In the genomic region with DNA sequence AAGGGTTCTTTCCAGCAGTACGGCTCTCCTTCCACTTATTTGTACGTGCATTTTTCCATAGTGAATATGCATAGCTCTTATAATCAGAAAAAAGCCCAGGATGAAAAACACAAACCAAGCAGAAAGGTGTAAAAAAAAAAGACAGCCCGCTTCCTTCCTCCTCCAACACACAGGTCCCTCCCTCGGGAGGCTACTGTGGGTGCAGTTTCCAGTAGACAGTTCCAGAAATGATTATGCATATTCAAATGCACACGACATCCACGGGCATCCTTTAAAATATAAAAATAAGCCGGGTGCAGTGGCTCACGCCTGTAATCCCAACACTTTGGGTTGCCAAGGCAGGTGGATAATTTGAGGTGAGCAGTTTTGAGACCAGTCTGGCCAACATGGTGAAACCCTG, we compare ENCODE assay signal across 17 cellular contexts. TPM values are rescaled to one million over a fixed set of nuclear protein-coding genes. Genes with fewer than 3 reads are reported as not detected.
DNase-seq lines count a peak whose midpoint lies in the region; ATAC-seq, FAIRE-seq and TF ChIP-seq lines count a peak whose summit lies in the region.
"Had no signal": no experiment of that assay in that cellular context is flagged by ENCODE, and none has a peak within 500 bp of the region (broad histone marks: within the 10 kb centered on the region; RNA-seq: fewer than 3 reads in every experiment).

No MANE protein-coding gene starts in this region.

- H3K4me1 ChIP-seq in CD4-positive, alpha-beta memory T cell (ENCODE audit: insufficient read depth, low read length) = peaks cover 7% of the 10 kb centered on the region
- H3K4me1 ChIP-seq in OCI-LY7 (ENCODE audit: insufficient read depth, low read length, poor library complexity, severe bottlenecking) (peaks cover 5% of the 10 kb centered on the region), small intestine (ENCODE audit: control insufficient read depth in 2 of 2, insufficient read depth in 1 of 2, low read depth in 1 of 2, low read length in 1 of 2) (no peaks in the 10 kb centered on the region)
- H3K4me1 ChIP-seq: pancreas had no signal

- H3K27me3 ChIP-seq in CD4-positive, alpha-beta memory T cell (ENCODE audit: insufficient read depth, low read length) = no peaks in the 10 kb centered on the region
- H3K27me3 ChIP-seq in small intestine (ENCODE audit: control insufficient read depth in 2 of 2, insufficient read depth in 2 of 2, low read length in 2 of 2) = no peaks in the 10 kb centered on the region
- H3K27me3 ChIP-seq: pancreas, tibial artery had no signal

- H3K36me3 Mint-ChIP-seq in CD4-positive, alpha-beta memory T cell = peaks cover 23 to 35% of the 10 kb centered on the region in 2 donors
- H3K36me3 Mint-ChIP-seq: WTC11 had no signal

- DNase-seq in CD4-positive, alpha-beta memory T cell = no peak
- DNase-seq in GM18507 (ENCODE audit: extremely low spot score, insufficient read length, low read depth) (peak; percentile 26), OCI-LY7 (ENCODE audit: low spot score) (no peak), omental fat pad (ENCODE audit: low spot score) (no peak), posterior vena cava (ENCODE audit: low spot score) (no peak), small intestine (no peak)
- DNase-seq: activated T-cell treated with anti-CD3 and anti-CD28 coated beads, Interleukin-2, amount 50 U/mL, for 1 hour; NCI-H1092 treated with DMSO at 0.1 percent for 48 hours; NCI-H748 treated with DMSO at 0.1 percent for 48 hours; pancreas; stimulated activated CD4-positive, alpha-beta T cell treated with anti-CD3 and anti-CD28 coated beads, Interleukin-4, amount 100 ng/mL, for 4 hours; tibial artery had no signal

- H2AFZ ChIP-seq in OCI-LY7 (ENCODE audit: low read length) = no peak overlapping the region

- peak overlapping the region in 4 of 8 donors; percentile 16 to 40 (median 30) for H3K4me3 Mint-ChIP-seq in CD4-positive, alpha-beta memory T cell
- H3K4me3 Mint-ChIP-seq: WTC11 had no signal

- H3K9me3 ChIP-seq in CD4-positive, alpha-beta memory T cell (ENCODE audit: control insufficient read depth in 1 of 2, low read length in 2 of 2) = no peaks in the 10 kb centered on the region
- no peaks in the 10 kb centered on the region for H3K9me3 ChIP-seq in OCI-LY7 (ENCODE audit: low read length)
- H3K9me3 ChIP-seq in small intestine (ENCODE audit: control insufficient read depth, low read depth) = no peaks in the 10 kb centered on the region
- H3K9me3 ChIP-seq: pancreas, tibial artery had no signal

- no TSS peak for BruUV-seq in OCI-LY7 (replicated peaks; lab: Mats Ljungman, UMichigan)

- H3K36me3 ChIP-seq in CD4-positive, alpha-beta memory T cell (ENCODE audit: insufficient read depth, low read length) = peaks cover 31% of the 10 kb centered on the region
- H3K36me3 ChIP-seq in OCI-LY7 (ENCODE audit: insufficient read depth, low read length) (peaks cover 28% of the 10 kb centered on the region), small intestine (ENCODE audit: control insufficient read depth in 2 of 2, insufficient read depth in 2 of 2, low read length in 2 of 2) (peaks cover 15 to 19% of the 10 kb centered on the region in 2 donors)

- ATAC-seq in omental fat pad (ENCODE audit: low FRiP score) (no peak), HG02623 (IDR thresholded peaks at IDR 0.05; ENCODE audit: unreplicated experiment) (no peak)
- ATAC-seq: pancreas, WTC11 had no signal

- H3K4me1 Mint-ChIP-seq in CD4-positive, alpha-beta memory T cell = peaks cover 11 to 26% (median 20%) of the 10 kb centered on the region in 4 donors
- H3K4me1 Mint-ChIP-seq: WTC11 had no signal

- TF ChIP-seq CTCF in OCI-LY7 (conservative IDR thresholded peaks at IDR 0.05; ENCODE audit: low read length) (no peak), omental fat pad (IDR thresholded peaks at IDR 0.05) (no peak)

- H3K4me2 ChIP-seq in OCI-LY7 (ENCODE audit: low read length) = peak overlapping the region; percentile 17; the same call in 1 of the 2 replicates

- POLR2A ChIA-PET in CD4-positive, alpha-beta memory T cell (lab: Charles Lee; ENCODE audit: partially characterized antibody) = interaction anchor here (0.6 kb wide), 1 partner anchor 163 kb away, joined by 3 read pairs; no protein-coding TSS in a partner anchor
- POLR2A ChIA-PET in OCI-LY7 (lab: Charles Lee) = interaction anchor here (0.7 kb wide), 1 partner anchor 67 kb away, joined by 4 read pairs; no protein-coding TSS in a partner anchor

- 64 to 71% (median 69%) methylated on average over 8 of the region's 8 CpGs for WGBS in small intestine, 3 donors

- no peak overlapping the region for H3K4me3 ChIP-seq in CD4-positive, alpha-beta memory T cell (ENCODE audit: low read length in 2 of 2)
- H3K4me3 ChIP-seq in OCI-LY7 (ENCODE audit: low read depth, low read length, poor library complexity, severe bottlenecking) (no peak overlapping the region), small intestine (ENCODE audit: low read depth in 1 of 2, low read length in 2 of 2) (no peak overlapping the region)
- H3K4me3 ChIP-seq: pancreas, tibial artery had no signal

- H4K20me1 ChIP-seq in OCI-LY7 (ENCODE audit: insufficient read depth, low read length) = no peaks in the 10 kb centered on the region

- no peaks in the 10 kb centered on the region for H3K27me3 Mint-ChIP-seq in CD4-positive, alpha-beta memory T cell

- FAIRE-seq in GM18507 (lab: Jason Lieb, UNC) (peak; percentile 78), small intestine (lab: Jason Lieb, UNC) (no peak)
- FAIRE-seq: colon, frontal cortex, pancreas had no signal

- no peaks in the 10 kb centered on the region for H3K9me2 ChIP-seq in OCI-LY7 (ENCODE audit: insufficient read depth, low read length)

- H3K27ac Mint-ChIP-seq in CD4-positive, alpha-beta memory T cell = peak overlapping the region in 5 of 7 donors; percentile 9 to 44 (median 12)
- H3K27ac Mint-ChIP-seq: WTC11 had no signal

- H3K27ac ChIP-seq in CD4-positive, alpha-beta memory T cell (ENCODE audit: low read depth, low read length) = no peak overlapping the region
- H3K27ac ChIP-seq in OCI-LY7 (ENCODE audit: low read depth, low read length, poor library complexity, severe bottlenecking) (no peak overlapping the region), cingulate gyrus (ENCODE audit: low read depth, low read length) (peak overlapping the region; percentile 39), small intestine (ENCODE audit: low read depth in 1 of 2, low read length in 1 of 2) (no peak overlapping the region)
- H3K27ac ChIP-seq: pancreas had no signal

- H3K9me3 Mint-ChIP-seq in CD4-positive, alpha-beta memory T cell = no peaks in the 10 kb centered on the region
- H3K9me3 Mint-ChIP-seq: WTC11 had no signal

- CTCF ChIA-PET in CD4-positive, alpha-beta memory T cell (lab: Charles Lee; ENCODE audit: partially characterized antibody) = interaction anchor here (1.3 to 5.5 kb wide), 6 partner anchors 9 to 119 kb away, joined by 4 to 41 read pairs (median 10); no protein-coding TSS in a partner anchor
- CTCF ChIA-PET in OCI-LY7 (lab: Charles Lee; ENCODE audit: unreplicated experiment) = no interaction called here

- intact Hi-C loops in CD4-positive, alpha-beta memory T cell (cut with micrococcal nuclease) = no loop called here
- intact Hi-C loops in OCI-LY7 (cut with micrococcal nuclease; ENCODE audit: unreplicated experiment) = no loop called here
- intact Hi-C loops in posterior vena cava (cut with DNase I) = no loop called here

- H3K79me2 ChIP-seq in OCI-LY7 (ENCODE audit: insufficient read depth, low read depth, low read length) = no peaks in the 10 kb centered on the region

RNA-seq across cellular contexts. Expression of gene TNRC18, which starts 59.9 kb away (rescaled TPM):
- 10 to 100 TPM; 47.3 to 48.9 TPM for total RNA-seq in CD4-positive, alpha-beta memory T cell
- 1 to 10 TPM in 1 of 2 donors, under 1 TPM in 1; 0.11 to 1.7 TPM for polyA plus RNA-seq in CD4-positive, alpha-beta memory T cell
- total RNA-seq in OCI-LY7 (2014; rRNA removed; shearing (Covaris generic)) = 12.2 and 21.2 TPM in 2 replicates
- 64.2 and 70.4 TPM in 2 replicates for total RNA-seq in OCI-LY7 (2022)
- 10 to 100 TPM; 26.0 to 62.4 (median 29.4) TPM for total RNA-seq in omental fat pad
- 100 to 1,000 TPM in 1 of 2 donors, 10 to 100 TPM in 1; 93.0 to 103 TPM for total RNA-seq in posterior vena cava
- polyA plus RNA-seq in small intestine = 10 to 100 TPM in 2 of 3 donors, 1 to 10 TPM in 1; 5.4 to 43.0 (median 15.4) TPM
